Comparison of ENCODE assay signal across 17 cellular contexts in genomic region chr6:134911532-134911931, GRCh38. TPM values are rescaled to one million over a fixed set of nuclear protein-coding genes. Genes with fewer than 3 reads are reported as not detected.
A peak's percentile ranks its signal among the peaks of the same experiment; 100 is the strongest.
DNase-seq lines count a peak whose midpoint lies in the region; ATAC-seq and TF ChIP-seq lines count a peak whose summit lies in the region.
"Had no signal": no experiment of that assay in that cellular context is flagged by ENCODE, and none has a peak within 500 bp of the region (broad histone marks: within the 10 kb centered on the region; RNA-seq: fewer than 3 reads in every experiment).

No MANE protein-coding gene starts in this region.

- peaks cover 41% of the 10 kb centered on the region for H3K4me1 ChIP-seq in mammary epithelial cell (ENCODE audit: insufficient read depth, low read length)
- H3K4me1 ChIP-seq in effector memory CD4-positive, alpha-beta T cell (ENCODE audit: control insufficient read depth, insufficient read depth, low read length, poor library complexity, severe bottlenecking) = no peaks in the 10 kb centered on the region
- H3K4me1 ChIP-seq: prostate gland had no signal

- intact Hi-C loops in mammary epithelial cell (cut with micrococcal nuclease) = no loop called here

- no peaks in the 10 kb centered on the region for H3K9me3 ChIP-seq in mammary epithelial cell (replicated peaks; ENCODE audit: insufficient read depth, low read length)
- H3K9me3 ChIP-seq in effector memory CD4-positive, alpha-beta T cell (ENCODE audit: control insufficient read depth, low read length) = no peaks in the 10 kb centered on the region
- H3K9me3 ChIP-seq: prostate gland had no signal

- H3K79me2 ChIP-seq in mammary epithelial cell (ENCODE audit: insufficient read depth, low read length) = no peaks in the 10 kb centered on the region

- H3K4me3 ChIP-seq in AG10803 (ENCODE audit: low read length) (no peak overlapping the region), mammary epithelial cell (replicated peaks in 1 of 3; ENCODE audit: insufficient read depth in 1 of 3, low read depth in 2 of 3, low read length in 3 of 3) (no peak overlapping the region), kidney epithelial cell (ENCODE audit: low read depth, low read length) (no peak overlapping the region)
- H3K4me3 ChIP-seq in effector memory CD4-positive, alpha-beta T cell (ENCODE audit: insufficient read depth, low read depth, low read length, poor library complexity, severe bottlenecking) = no peak overlapping the region
- H3K4me3 ChIP-seq: prostate gland had no signal

- H3K27ac ChIP-seq in mammary epithelial cell (ENCODE audit: insufficient read depth, low read depth, low read length) = peak overlapping the region; percentile 99
- H3K27ac ChIP-seq in effector memory CD4-positive, alpha-beta T cell (ENCODE audit: insufficient read depth, low read length, poor library complexity, severe bottlenecking) = no peak overlapping the region
- H3K27ac ChIP-seq: prostate gland had no signal

- no TSS peak for BruUV-seq in mammary epithelial cell (replicated peaks; lab: Mats Ljungman, UMichigan)

- peak overlapping the region; percentile 37 for H3K9ac ChIP-seq in mammary epithelial cell (ENCODE audit: insufficient read depth, low read length)

- CTCF ChIA-PET in mammary epithelial cell (lab: Charles Lee; ENCODE audit: low non-redundant PET) = no interaction called here

- 0% methylated on average over 1 of the region's 1 CpG for WGBS in mammary epithelial cell (ENCODE audit: low coverage, missing lambda C conversion rate)

- in situ Hi-C loops in mammary epithelial cell (cut with MboI; ENCODE audit: low sequenced_read_pairs in 2 of 2) = no loop called here
- in situ Hi-C loops in G401 (cut with HindIII; ENCODE audit: low sequenced_read_pairs) = no loop called here

- ATAC-seq in HG03175 (IDR thresholded peaks at IDR 0.05; ENCODE audit: unreplicated experiment) = no peak

- H3K4me2 ChIP-seq in mammary epithelial cell (ENCODE audit: insufficient read depth, low read depth, low read length) = peak overlapping the region; percentile 28

- H2AFZ ChIP-seq in mammary epithelial cell (ENCODE audit: low read depth, low read length) = no peak overlapping the region

- no peaks in the 10 kb centered on the region for H4K20me1 ChIP-seq in mammary epithelial cell (ENCODE audit: insufficient read depth, low read length)

- H3K27me3 ChIP-seq in mammary epithelial cell (ENCODE audit: insufficient read depth, low read length) = no peaks in the 10 kb centered on the region
- no peaks in the 10 kb centered on the region for H3K27me3 ChIP-seq in kidney epithelial cell (ENCODE audit: control insufficient read depth, insufficient read depth, low read length)
- no peaks in the 10 kb centered on the region for H3K27me3 ChIP-seq in effector memory CD4-positive, alpha-beta T cell (replicated peaks; ENCODE audit: control insufficient read depth, insufficient read depth, low read length, poor library complexity, severe bottlenecking)

- TF ChIP-seq CTCF in AG10803 (conservative IDR thresholded peaks at IDR 0.05; ENCODE audit: low read length) (no peak), mammary epithelial cell (conservative IDR thresholded peaks at IDR 0.05 in 1 of 2, IDR thresholded peaks at IDR 0.05 in 1 of 2; ENCODE audit: extremely low read depth in 1 of 2, insufficient read depth in 1 of 2, low read depth in 1 of 2, low read length in 2 of 2) (no peak), kidney epithelial cell (IDR thresholded peaks at IDR 0.05; ENCODE audit: insufficient read depth, low read length, poor library complexity, severe bottlenecking) (no peak)

- DNase-seq in AG10803 (ENCODE audit: low read depth) (peak; percentile 71), HT1080 (ENCODE audit: low read depth) (peak; percentile 80), mammary epithelial cell (peak; percentile 96), kidney epithelial cell (ENCODE audit: low read depth) (peak; percentile 80), NCI-H524 treated with DMSO at 0.1 percent for 48 hours (lab: John Stamatoyannopoulos, UW) (no peak), G401 (ENCODE audit: low spot score) (no peak)
- no peak for DNase-seq in effector memory CD4-positive, alpha-beta T cell
- DNase-seq: activated naive CD8-positive, alpha-beta T cell treated with anti-CD3 and anti-CD28 coated beads, Interleukin-2, amount 10 ng/mL, durations not matched to agents 7 days and 5 days; CD4-positive, alpha-beta T cell; mesendoderm; NCI-H1092 treated with DMSO at 0.1 percent for 48 hours; NCI-H446 treated with DMSO at 0.1 percent for 48 hours; SHP77; stimulated activated CD4-positive, alpha-beta T cell treated with anti-CD3 and anti-CD28 coated beads, Interleukin-2, amount 100 ng/mL, for 24 hours; stimulated activated naive CD4-positive, alpha-beta T cell treated with Interleukin-2 at 50 U/mL for 16 hours had no signal

- dilution Hi-C loops in mammary epithelial cell (cut with HindIII; ENCODE audit: low sequenced_read_pairs) = no loop called here

- H3K36me3 ChIP-seq in mammary epithelial cell (ENCODE audit: insufficient read depth, low read length) (no peaks in the 10 kb centered on the region), kidney epithelial cell (ENCODE audit: control insufficient read depth, insufficient read depth, low read length) (no peaks in the 10 kb centered on the region)
- no peaks in the 10 kb centered on the region for H3K36me3 ChIP-seq in effector memory CD4-positive, alpha-beta T cell (ENCODE audit: control insufficient read depth, insufficient read depth, low read length)
- H3K36me3 ChIP-seq: prostate gland had no signal

RNA-seq across cellular contexts. Expression of gene ALDH8A1, which starts 38.4 kb away (rescaled TPM):
- 0.03 and 0.13 TPM in 2 replicates for total RNA-seq in HT1080 (2014; rRNA removed; shearing (Covaris generic))
- not detected in 2 replicates for polyA plus RNA-seq in HT1080 (2015; cell fraction: cytosol; rRNA removed)
- polyA plus RNA-seq in HT1080 (2015; cell fraction: nucleus; rRNA removed) = 0.23 and 0.35 TPM in 2 replicates
- total RNA-seq in mammary epithelial cell (1 to 10 TPM in 1 of 2 donors, under 1 TPM in 1; 0.28 to 2.7 TPM), kidney epithelial cell (0.46 and 9.3 TPM in 2 replicates)
- polyA plus RNA-seq in mammary epithelial cell = 0.39 TPM
- polyA minus RNA-seq in mammary epithelial cell = not detected
- total RNA-seq in G401 (2014; rRNA removed; shearing (Covaris generic)) = 0.10 TPM in 1 of 2 replicates, not detected in the other

Comparison
In these comparisons a context has a peak if more than half of its experiments do, and no peak if none do; other contexts are left out.
1. DNase-seq: peak in AG10803 (single experiment), HT1080 (single experiment), mammary epithelial cell (single experiment) and kidney epithelial cell (single experiment); none in NCI-H524 treated with DMSO at 0.1 percent for 48 hours (single experiment), G401 (single experiment) and effector memory CD4-positive, alpha-beta T cell (0 of 3).